Comparison of ENCODE assay signal across 11 cellular contexts in genomic region chr7:47485640-47486435, GRCh38.
A peak's percentile ranks its signal among the peaks of the same experiment; 100 is the strongest.
DNase-seq lines count a peak whose midpoint lies in the region; ATAC-seq, FAIRE-seq and TF ChIP-seq lines count a peak whose summit lies in the region.
"Had no signal": no experiment of that assay in that cellular context is flagged by ENCODE, and none has a peak within 500 bp of the region (broad histone marks: within the 10 kb centered on the region; RNA-seq: fewer than 3 reads in every experiment).

No MANE protein-coding gene starts in this region.

- H3K18ac ChIP-seq in H1 (ENCODE audit: extremely low read depth, low read length) = no peak overlapping the region

- H3K4me2 ChIP-seq in A549 (peak overlapping the region; percentile 18; the same call in 2 of the 3 replicates), H1 (ENCODE audit: insufficient read depth in 1 of 2, low read depth in 2 of 2, low read length in 2 of 2) (no peak overlapping the region), GM23338 (no peak overlapping the region)

- peak overlapping the region; percentile 76; the same call in 1 of the 2 replicates for H2BK15ac ChIP-seq in H1 (ENCODE audit: low read length)

- DNase-seq in A549 (ENCODE audit: low read depth in 1 of 2, low spot score in 1 of 2) (peak in 1 of 2 experiments; percentile 42), NCI-H146 (lab: John Stamatoyannopoulos, UW) (peak; percentile 51), H1 (ENCODE audit: low read depth in 1 of 2, low spot score in 2 of 2) (no peak), COLO829 (ENCODE audit: low spot score) (no peak), GM23338 (ENCODE audit: low spot score) (no peak)
- DNase-seq in stimulated activated naive CD4-positive, alpha-beta T cell treated with Interleukin-2 at 50 U/mL for 16 hours (lab: John Stamatoyannopoulos, UW) = no peak
- DNase-seq: activated CD4-positive, alpha-beta T cell treated with anti-CD3 and anti-CD28 coated beads, Interleukin-2, amount 50 U/mL, for 4 hours; C1 segment of cervical spinal cord had no signal

- no peaks in the 10 kb centered on the region for H3K9me3 ChIP-seq in A549
- peaks cover 0 to 12% of the 10 kb centered on the region in 2 experiments; a peak in 2 of 4 replicates for H3K9me3 ChIP-seq in H1 (ENCODE audit: insufficient read depth in 2 of 2, low read depth in 1 of 2, low read length in 1 of 2)

- H2BK12ac ChIP-seq in H1 (ENCODE audit: low read depth, low read length) = 0 out of 2 replicates have a peak overlapping the region, but pooled peaks have one; percentile 60

- no peak overlapping the region for H3K14ac ChIP-seq in H1 (ENCODE audit: insufficient read length)

- peak overlapping the region in 1 of 2 experiments; percentile 40; a peak in 3 of 6 replicates for H3K27ac ChIP-seq in A549
- no peak overlapping the region for H3K27ac ChIP-seq in H1 (ENCODE audit: low read depth, low read length)
- H3K27ac ChIP-seq in GM23338 (ENCODE audit: low read depth) = no peak overlapping the region
- H3K27ac ChIP-seq: epithelial cell of prostate had no signal

- H3K27me3 ChIP-seq in H1 (replicated peaks in 1 of 4; ENCODE audit: control insufficient read depth in 3 of 4, extremely low read depth in 1 of 4, insufficient read depth in 3 of 4, low read length in 3 of 4) (peaks cover 14 to 33% (median 32%) of the 10 kb centered on the region in 4 experiments), GM23338 (ENCODE audit: insufficient read depth) (peaks cover 36% of the 10 kb centered on the region)

- H3K79me2 ChIP-seq in H1 (ENCODE audit: control insufficient read depth in 1 of 2, insufficient read depth in 2 of 2, low read length in 2 of 2) (no peaks in the 10 kb centered on the region), GM23338 (replicated peaks; ENCODE audit: insufficient read depth) (0 out of 2 replicates have a peak, but pooled peaks cover 13% of the 10 kb centered on the region)

- H4K20me1 ChIP-seq in H1 (replicated peaks in 1 of 2; ENCODE audit: control insufficient read depth in 1 of 2, insufficient read depth in 2 of 2, low read length in 2 of 2) = peaks cover 14 to 37% of the 10 kb centered on the region in 2 experiments
- H4K20me1 ChIP-seq in GM23338 (replicated peaks; ENCODE audit: insufficient read depth) = peaks cover 21% of the 10 kb centered on the region

- ATAC-seq in A549 = peak; percentile 10 to 23; a peak in 4 of 6 replicates
- ATAC-seq in HG02973 (IDR thresholded peaks at IDR 0.05; ENCODE audit: unreplicated experiment) = no peak
- no peak for ATAC-seq in GM23338

- CTCF ChIA-PET in A549 (lab: Yijun Ruan, JAX) (interaction anchor here (1.0 to 1.2 kb wide), 2 partner anchors 21 kb away, joined by 3 to 4 read pairs; no protein-coding TSS in a partner anchor), H1 (lab: Charles Lee; ENCODE audit: partially characterized antibody) (interaction anchor here (0.7 to 3.1 kb wide), 7 partner anchors 14 to 333 kb away, joined by 3 to 9 read pairs (median 6); no protein-coding TSS in a partner anchor)

- H3K27ac Mint-ChIP-seq in nephron (peak overlapping the region; percentile 11 to 68 (median 36)), GM23338 (no peak overlapping the region)

- H3K36me3 Mint-ChIP-seq in nephron (ENCODE audit: low read depth) = peaks cover 8% of the 10 kb centered on the region
- H3K36me3 Mint-ChIP-seq in GM23338 (ENCODE audit: low read depth) = peaks cover 12% of the 10 kb centered on the region

- peak overlapping the region; percentile 70 for H2AK5ac ChIP-seq in H1 (ENCODE audit: low read depth, low read length)

- TF ChIP-seq RAD21 in A549 (conservative IDR thresholded peaks at IDR 0.05 in 1 of 2, IDR thresholded peaks at IDR 0.05 in 1 of 2) (no peak), H1 (IDR thresholded peaks at IDR 0.05 in 1 of 2, conservative IDR thresholded peaks at IDR 0.05 in 1 of 2; ENCODE audit: low read depth in 2 of 2, low read length in 2 of 2) (no peak)

- H3K4me3 ChIP-seq in A549 = no peak overlapping the region
- no peak overlapping the region for H3K4me3 ChIP-seq in H1 (ENCODE audit: extremely low read depth in 1 of 4, insufficient read depth in 2 of 4, low read depth in 3 of 4, low read length in 4 of 4)
- no peak overlapping the region for H3K4me3 ChIP-seq in GM23338

- peaks cover 10% of the 10 kb centered on the region for H3K79me1 ChIP-seq in H1 (ENCODE audit: low read depth, low read length)

- H2BK120ac ChIP-seq in H1 (replicated peaks; ENCODE audit: low read depth, low read length) = no peak overlapping the region

- no peak overlapping the region for H3K23ac ChIP-seq in H1 (ENCODE audit: insufficient read length)

- no peak overlapping the region for H3K9ac ChIP-seq in H1 (replicated peaks in 1 of 4; ENCODE audit: extremely low read depth in 1 of 4, low read depth in 3 of 4, low read length in 3 of 4)

- no peak overlapping the region for H2AFZ ChIP-seq in H1 (ENCODE audit: low read length)
- no peak overlapping the region for H2AFZ ChIP-seq in GM23338

- H3K23me2 ChIP-seq in H1 (ENCODE audit: low read depth, low read length) = peaks cover 6% of the 10 kb centered on the region; the same call in 1 of the 2 replicates

- H3K4me1 Mint-ChIP-seq in nephron = peaks cover 70% of the 10 kb centered on the region
- H3K4me1 Mint-ChIP-seq in GM23338 = peaks cover 38% of the 10 kb centered on the region

- H3F3A ChIP-seq in GM23338 (replicated peaks; ENCODE audit: low read depth) = no peaks in the 10 kb centered on the region

- H3K4me1 ChIP-seq in A549 = peaks cover 96% of the 10 kb centered on the region
- peaks cover 2 to 16% (median 10%) of the 10 kb centered on the region in 4 experiments; a peak in 6 of 7 replicates for H3K4me1 ChIP-seq in H1 (replicated peaks in 1 of 4; ENCODE audit: control insufficient read depth in 3 of 4, insufficient read depth in 4 of 4, low read length in 3 of 4)
- peaks cover 21% of the 10 kb centered on the region for H3K4me1 ChIP-seq in GM23338 (ENCODE audit: insufficient read depth)

- H3K9me2 ChIP-seq in GM23338 (ENCODE audit: insufficient read depth) = no peaks in the 10 kb centered on the region

- peak; percentile 13 for FAIRE-seq in A549 (lab: Jason Lieb, UNC)
- FAIRE-seq in H1 (lab: Jason Lieb, UNC) = no peak

- no peak overlapping the region for H3K4ac ChIP-seq in H1 (replicated peaks; ENCODE audit: insufficient read length, low read depth, low read length)

- TF ChIP-seq EP300 in A549 (IDR thresholded peaks at IDR 0.05) (no peak), H1 (IDR thresholded peaks at IDR 0.05; ENCODE audit: borderline replicate concordance in 1 of 2, low read depth in 2 of 2, low read length in 2 of 2) (no peak)

- TF ChIP-seq POLR2A in A549 (IDR thresholded peaks at IDR 0.05; ENCODE audit: low read length) (no peak), H1 (IDR thresholded peaks at IDR 0.05; ENCODE audit: control extremely low read depth in 1 of 2, low read depth in 2 of 2, low read length in 2 of 2) (no peak)

- POLR2A ChIA-PET in A549 (lab: Yijun Ruan, JAX) = no interaction called here
- POLR2A ChIA-PET in H1 (lab: Charles Lee; ENCODE audit: partially characterized antibody) = no interaction called here

- no peak overlapping the region for H4K8ac ChIP-seq in H1 (ENCODE audit: extremely low read depth, insufficient read depth, low read length)

- H3K27me3 Mint-ChIP-seq in nephron (ENCODE audit: low read depth) = no peaks in the 10 kb centered on the region
- peaks cover 44% of the 10 kb centered on the region for H3K27me3 Mint-ChIP-seq in GM23338 (ENCODE audit: insufficient read depth, low read depth, poor library complexity)

- TF ChIP-seq CTCF in A549 (IDR thresholded peaks at IDR 0.05) = no peak
- TF ChIP-seq CTCF in H1 (IDR thresholded peaks at IDR 0.05; ENCODE audit: control extremely low read depth in 1 of 3, insufficient read depth in 1 of 3, low read depth in 1 of 3, low read length in 3 of 3) = no peak
- no peak for TF ChIP-seq CTCF in nephron (IDR thresholded peaks at IDR 0.05; ENCODE audit: unreplicated experiment in 3 of 3)
- no peak for TF ChIP-seq CTCF in GM23338 (conservative IDR thresholded peaks at IDR 0.05; ENCODE audit: low read depth in 2 of 2)

- H2BK20ac ChIP-seq in H1 (ENCODE audit: low read length) = no peak overlapping the region

- H3K56ac ChIP-seq in H1 (replicated peaks; ENCODE audit: insufficient read length, low read depth, low read length) = no peak overlapping the region

- WGBS in A549 (ENCODE audit: missing lambda C conversion rate) = 79% methylated on average over 9 of the region's 9 CpGs
- WGBS in H1 (ENCODE audit: extremely low coverage in 1 of 2, insufficient coverage in 1 of 2, insufficient read length in 1 of 2, insufficient replicate concordance in 2 of 2, low coverage in 1 of 2, low lambda C conversion rate in 2 of 2, missing lambda C conversion rate in 1 of 2), 2 experiments = 92% methylated on average over 9 of the region's 9 CpGs; no CpG with 5 or more reads in 1 of the 2 experiments

- H3K9me3 Mint-ChIP-seq in nephron (no peaks in the 10 kb centered on the region), GM23338 (peaks cover 9% of the 10 kb centered on the region; the same call in 2 of the 3 replicates)

- peak overlapping the region; percentile 57; the same call in 1 of the 2 replicates for H2BK5ac ChIP-seq in H1 (ENCODE audit: low read depth, low read length)

- H3K4me3 Mint-ChIP-seq in nephron (no peak overlapping the region), GM23338 (no peak overlapping the region)

- H4K5ac ChIP-seq in H1 (ENCODE audit: insufficient read length, low read depth, low read length) = no peak overlapping the region

- H3K36me3 ChIP-seq in H1 (ENCODE audit: control insufficient read depth in 2 of 4, insufficient read depth in 4 of 4, low read length in 3 of 4) = no peaks in the 10 kb centered on the region
- H3K36me3 ChIP-seq in GM23338 (ENCODE audit: insufficient read depth) = no peaks in the 10 kb centered on the region

- H4K91ac ChIP-seq in H1 (replicated peaks; ENCODE audit: insufficient read length, low read length) = peak overlapping the region; percentile 12

TF ChIP-seq in A549, 52 proteins besides CTCF, POLR2A, EP300 and RAD21 (continues in another document):
- TF ChIP-seq KDM1A (IDR thresholded peaks at IDR 0.05; ENCODE audit: low read depth) = no peak
- no peak for TF ChIP-seq MAZ (IDR thresholded peaks at IDR 0.05; ENCODE audit: borderline replicate concordance, low read depth, low read length)
- no peak for TF ChIP-seq MYC (IDR thresholded peaks at IDR 0.05; ENCODE audit: borderline replicate concordance, low read length)

TF ChIP-seq in H1, 55 proteins besides CTCF, POLR2A, EP300 and RAD21 (continues in another document):
- TF ChIP-seq RFX5 (IDR thresholded peaks at IDR 0.05; ENCODE audit: borderline replicate concordance, low read depth, low read length) (no peak), CEBPB (IDR thresholded peaks at IDR 0.05; ENCODE audit: low read depth, low read length) (no peak), GTF2F1 (IDR thresholded peaks at IDR 0.05; ENCODE audit: borderline replicate concordance, low read depth, low read length) (no peak)

TF ChIP-seq in GM23338, 12 proteins besides CTCF, POLR2A, EP300 and RAD21 (continues in another document):
- TF ChIP-seq CREB1 (CRISPR knock-in tag; IDR thresholded peaks at IDR 0.05; ENCODE audit: low read depth) = no peak

Comparison
In these comparisons a context has a peak if more than half of its experiments do, and no peak if none do; other contexts are left out.
1. ATAC-seq: peak in A549 (2 of 2); none in HG02973 (single experiment) and GM23338 (single experiment).